In genomic region chr15:26971303-26972018, GRCh38 we compare ENCODE assay signal across 17 cellular contexts. TPM values are rescaled to one million over a fixed set of nuclear protein-coding genes. Genes with fewer than 3 reads are reported as not detected.
DNase-seq lines count a peak whose midpoint lies in the region; TF ChIP-seq lines count a peak whose summit lies in the region.
"Had no signal": no experiment of that assay in that cellular context is flagged by ENCODE, and none has a peak within 500 bp of the region (broad histone marks: within the 10 kb centered on the region; RNA-seq: fewer than 3 reads in every experiment).

No MANE protein-coding gene starts in this region.

- POLR2A ChIA-PET in CD4-positive, alpha-beta memory T cell (lab: Charles Lee; ENCODE audit: partially characterized antibody), result no interaction called here

- DNase-seq in DMS53 (lab: John Stamatoyannopoulos, UW) (peak; percentile 53), DMS53 treated with DMSO at 0.1 percent for 48 hours (lab: John Stamatoyannopoulos, UW; ENCODE audit: unreplicated experiment) (no peak), spleen (no peak), mucosa of gallbladder (ENCODE audit: low spot score) (no peak)
- no peak for DNase-seq in CD4-positive, alpha-beta memory T cell
- no peak for DNase-seq in activated CD4-positive, alpha-beta T cell treated with anti-CD3 and anti-CD28 coated beads for 48 hours
- DNase-seq: 8988T; activated CD8-positive, alpha-beta T cell treated with anti-CD3 and anti-CD28 coated beads, Interleukin-2, amount 10 ng/mL, durations not matched to agents 7 days and 5 days; activated naive CD4-positive, alpha-beta T cell treated with anti-CD3 and anti-CD28 coated beads, Interleukin-2, amount 10 ng/mL, durations not matched to agents 7 days and 5 days; Calu3; foreskin keratinocyte had no signal

- H3K4me3 Mint-ChIP-seq in CD4-positive, alpha-beta memory T cell, result no peak overlapping the region
- H3K4me3 Mint-ChIP-seq: activated CD8-positive, alpha-beta T cell treated with anti-CD3 and anti-CD28 coated beads, Interleukin-2, amount 10 ng/mL, durations not matched to agents 7 days and 5 days; activated naive CD4-positive, alpha-beta T cell treated with anti-CD3 and anti-CD28 coated beads, Interleukin-2, amount 10 ng/mL, durations not matched to agents 7 days and 5 days; T-helper 2 cell treated with Interferon-gamma antibody and Interleukin-4, amounts not matched to agents 5 μg/mL and 100 μg/mL, for 36 hours had no signal

- peaks cover 2 to 10% of the 10 kb centered on the region in 2 donors for H3K27me3 Mint-ChIP-seq in CD4-positive, alpha-beta memory T cell

- H3K4me3 ChIP-seq in iPS-18c (ENCODE audit: insufficient read depth, low read depth, low read length) (peak overlapping the region; percentile 71), spleen (peak overlapping the region in 6 of 8 donors; percentile 4 to 63 (median 36))
- H3K4me3 ChIP-seq in CD4-positive, alpha-beta memory T cell (ENCODE audit: low read length in 2 of 2), result no peak overlapping the region

- CTCF ChIA-PET in CD4-positive, alpha-beta memory T cell (lab: Charles Lee; ENCODE audit: partially characterized antibody), result no interaction called here

- H3K27ac ChIP-seq in VCaP (peak overlapping the region; percentile 56; the same call in 1 of the 2 replicates), spleen (peak overlapping the region in 2 of 8 donors; percentile 36 to 51)
- no peak overlapping the region for H3K27ac ChIP-seq in CD4-positive, alpha-beta memory T cell (ENCODE audit: low read depth, low read length)
- H3K27ac ChIP-seq: foreskin keratinocyte had no signal

- intact Hi-C loops in spleen (cut with DNase I; ENCODE audit: low total_unique reads), result no loop called here
- intact Hi-C loops in CD4-positive, alpha-beta memory T cell (cut with micrococcal nuclease), result no loop called here

- peaks cover 0 to 5% (median 0%) of the 10 kb centered on the region in 6 donors for H3K4me1 ChIP-seq in spleen
- H3K4me1 ChIP-seq in CD4-positive, alpha-beta memory T cell (ENCODE audit: insufficient read depth, low read length), result no peaks in the 10 kb centered on the region
- H3K4me1 ChIP-seq: foreskin keratinocyte had no signal

- H3K27ac Mint-ChIP-seq in CD4-positive, alpha-beta memory T cell, result no peak overlapping the region
- H3K27ac Mint-ChIP-seq: activated CD8-positive, alpha-beta T cell treated with anti-CD3 and anti-CD28 coated beads, Interleukin-2, amount 10 ng/mL, durations not matched to agents 7 days and 5 days; activated naive CD4-positive, alpha-beta T cell treated with anti-CD3 and anti-CD28 coated beads, Interleukin-2, amount 10 ng/mL, durations not matched to agents 7 days and 5 days; T-helper 2 cell treated with Interferon-gamma antibody and Interleukin-4, amounts not matched to agents 5 μg/mL and 100 μg/mL, for 36 hours had no signal

- TF ChIP-seq CTCF in VCaP (conservative IDR thresholded peaks at IDR 0.05) (peak; percentile 50), spleen (IDR thresholded peaks at IDR 0.05 in 8 of 11, conservative IDR thresholded peaks at IDR 0.05 in 3 of 11) (no peak)

- peaks cover 0 to 15% (median 7%) of the 10 kb centered on the region in 8 donors for H3K9me3 Mint-ChIP-seq in CD4-positive, alpha-beta memory T cell
- H3K9me3 Mint-ChIP-seq: activated naive CD4-positive, alpha-beta T cell treated with anti-CD3 and anti-CD28 coated beads, Interleukin-2, amount 10 ng/mL, durations not matched to agents 7 days and 5 days had no signal

- H3K36me3 Mint-ChIP-seq in CD4-positive, alpha-beta memory T cell, result no peaks in the 10 kb centered on the region
- H3K36me3 Mint-ChIP-seq: activated naive CD4-positive, alpha-beta T cell treated with anti-CD3 and anti-CD28 coated beads, Interleukin-2, amount 10 ng/mL, durations not matched to agents 7 days and 5 days had no signal

- peaks cover 0 to 71% (median 18%) of the 10 kb centered on the region in 7 donors for H3K27me3 ChIP-seq in spleen (replicated peaks in 1 of 7)
- no peaks in the 10 kb centered on the region for H3K27me3 ChIP-seq in CD4-positive, alpha-beta memory T cell (ENCODE audit: insufficient read depth, low read length)

- no peaks in the 10 kb centered on the region for H3K36me3 ChIP-seq in spleen
- no peaks in the 10 kb centered on the region for H3K36me3 ChIP-seq in CD4-positive, alpha-beta memory T cell (ENCODE audit: insufficient read depth, low read length)

- 7 to 18% (median 10%) methylated on average over 23 to 66 of the region's 66 CpGs for WGBS in spleen, 5 donors

- H3K9me3 ChIP-seq in iPS-18c (ENCODE audit: control insufficient read depth, insufficient read depth, low read length) (no peaks in the 10 kb centered on the region), spleen (peaks cover 0 to 13% (median 0%) of the 10 kb centered on the region in 8 donors)
- H3K9me3 ChIP-seq in CD4-positive, alpha-beta memory T cell (ENCODE audit: control insufficient read depth in 1 of 2, low read length in 2 of 2), result no peaks in the 10 kb centered on the region

- TF ChIP-seq POLR2A in spleen (IDR thresholded peaks at IDR 0.05), result no peak

- H3K4me1 Mint-ChIP-seq in CD4-positive, alpha-beta memory T cell, result no peaks in the 10 kb centered on the region
- H3K4me1 Mint-ChIP-seq: activated naive CD4-positive, alpha-beta T cell treated with anti-CD3 and anti-CD28 coated beads, Interleukin-2, amount 10 ng/mL, durations not matched to agents 7 days and 5 days had no signal

RNA-seq across cellular contexts. Expression of gene GABRG3, which starts 0.5 kb away (rescaled TPM):
- 10 to 100 TPM in 1 of 7 donors, 1 to 10 TPM in 5, under 1 TPM in 1; 0.56 to 19.6 (median 1.9) TPM for total RNA-seq in spleen
- under 1 TPM; 0.14 to 0.22 (median 0.17) TPM for polyA plus RNA-seq in spleen
- total RNA-seq in CD4-positive, alpha-beta memory T cell, result not detected
- not detected for polyA plus RNA-seq in CD4-positive, alpha-beta memory T cell
- total RNA-seq in mucosa of gallbladder, result not detected
- total RNA-seq: activated CD8-positive, alpha-beta T cell treated with anti-CD3 and anti-CD28 coated beads, Interleukin-2, amount 10 ng/mL, durations not matched to agents 7 days and 5 days; Calu3; foreskin keratinocyte; lung microvascular endothelial cell; OCI-LY7; renal cortical epithelial cell had no signal
- polyA plus RNA-seq: foreskin keratinocyte had no signal

Comparison
In these comparisons a context has a peak if more than half of its experiments do, and no peak if none do; other contexts are left out.
1. H3K4me3 ChIP-seq: peak in iPS-18c (single experiment) and spleen (6 of 8); none in CD4-positive, alpha-beta memory T cell (0 of 2).